ENCODE assay signal across 8 cellular contexts in the genomic region with DNA sequence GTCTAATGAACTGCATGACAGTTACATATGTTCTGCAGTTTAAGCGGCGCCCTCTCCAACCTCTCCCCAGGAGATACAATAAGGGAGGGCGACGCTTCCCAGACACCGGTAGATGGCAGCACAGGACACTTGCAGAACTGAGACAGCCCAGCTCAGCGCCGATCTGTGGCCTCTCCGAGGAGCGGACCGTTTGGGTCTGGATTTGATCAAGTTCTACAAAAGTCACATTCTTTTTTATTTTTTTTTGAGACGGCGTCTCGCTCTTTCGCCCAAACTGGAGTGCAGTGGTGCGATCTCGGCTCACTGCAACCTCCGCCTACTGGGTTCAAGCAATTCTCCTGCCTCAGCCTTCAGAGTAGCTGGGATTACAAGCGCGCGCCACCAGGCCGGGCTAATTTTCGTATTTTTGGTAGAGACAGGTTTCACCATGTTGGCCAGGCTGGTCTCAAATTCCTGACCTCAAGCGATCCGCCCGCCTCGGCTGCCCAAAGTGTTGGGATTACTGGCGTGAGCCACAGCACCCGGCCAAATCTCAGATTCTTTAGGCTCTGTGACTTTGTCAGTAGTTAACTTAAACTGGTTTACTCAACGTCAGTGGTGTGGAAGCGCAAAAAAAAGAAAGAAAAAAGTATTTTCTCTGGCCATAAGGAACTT. TPM values are rescaled to one million over a fixed set of nuclear protein-coding genes. Genes with fewer than 3 reads are reported as not detected.
DNase-seq lines count a peak whose midpoint lies in the region; ATAC-seq, FAIRE-seq and TF ChIP-seq lines count a peak whose summit lies in the region.

No MANE protein-coding gene starts in this region.

- FAIRE-seq in bronchial epithelial cell (lab: Jason Lieb, UNC), result no peak

- H3K27me3 Mint-ChIP-seq in immature natural killer cell (ENCODE audit: low read depth in 3 of 3), result peaks cover 0 to 14% (median 5%) of the 10 kb centered on the region in 3 donors

- H3K4me1 Mint-ChIP-seq in immature natural killer cell, result peaks cover 42 to 46% of the 10 kb centered on the region in 2 donors

- H3K36me3 ChIP-seq in bronchial epithelial cell (ENCODE audit: control insufficient read depth, insufficient read depth, low read length), result no peaks in the 10 kb centered on the region

- peak; percentile 39 for ATAC-seq in GM18508 (IDR thresholded peaks at IDR 0.05; ENCODE audit: insufficient read depth, unreplicated experiment)
- peak; percentile 43 for ATAC-seq in HG03097 (IDR thresholded peaks at IDR 0.05; ENCODE audit: low FRiP score, unreplicated experiment)

- H3K27ac Mint-ChIP-seq in immature natural killer cell, result peak overlapping the region; percentile 87 to 99 (median 96)

- H3K4me3 ChIP-seq in bronchial epithelial cell (ENCODE audit: low read depth, low read length), result peak overlapping the region; percentile 5

- peak overlapping the region; percentile 89 to 99 (median 95) for H3K4me3 Mint-ChIP-seq in immature natural killer cell

- H3K36me3 Mint-ChIP-seq in immature natural killer cell, result no peaks in the 10 kb centered on the region

- TF ChIP-seq CTCF in VCaP (conservative IDR thresholded peaks at IDR 0.05) (peak; percentile 99), bronchial epithelial cell (IDR thresholded peaks at IDR 0.05; ENCODE audit: insufficient read depth, low read length, severe bottlenecking) (peak; percentile 94)

- H3K9me3 Mint-ChIP-seq in immature natural killer cell, result no peaks in the 10 kb centered on the region

- peak overlapping the region; percentile 82 for H3K27ac ChIP-seq in VCaP

- H3K27me3 ChIP-seq in bronchial epithelial cell (ENCODE audit: control insufficient read depth, insufficient read depth, low read length), result no peaks in the 10 kb centered on the region

- DNase-seq in 8988T, result peak; percentile 68
- DNase-seq in NCI-H2171 (lab: John Stamatoyannopoulos, UW), result peak; percentile 70
- DNase-seq in bronchial epithelial cell (ENCODE audit: low read depth), result peak; percentile 80
- DNase-seq in immature natural killer cell, result peak; percentile 84 to 86 (median 84)
- peak; percentile 87 for DNase-seq in smooth muscle cell of the brain vasculature (ENCODE audit: low read depth, low spot score)

RNA-seq across cellular contexts. Expression of a gene that starts 1.4 kb away (rescaled TPM):
- 10.3 and 12.2 TPM in 2 replicates for total RNA-seq in bronchial epithelial cell
- polyA plus RNA-seq in immature natural killer cell, result 10 to 100 TPM in 1 of 3 donors, 1 to 10 TPM in 2; 3.3 to 15.6 (median 5.3) TPM

RNA-seq across cellular contexts. Expression of a gene that starts 14.1 kb away (rescaled TPM):
- 165 and 248 TPM in 2 replicates for total RNA-seq in bronchial epithelial cell
- 100 to 1,000 TPM in 2 of 3 donors, 10 to 100 TPM in 1; 79.7 to 155 (median 116) TPM for polyA plus RNA-seq in immature natural killer cell

RNA-seq across cellular contexts. Expression of a gene that starts 20.6 kb away (rescaled TPM):
- total RNA-seq in bronchial epithelial cell, result 22.9 and 25.3 TPM in 2 replicates
- polyA plus RNA-seq in immature natural killer cell, result 10 to 100 TPM; 23.6 to 38.9 (median 27.8) TPM

RNA-seq across cellular contexts. Expression of a gene that starts 37.3 kb away (rescaled TPM):
- 7.6 and 9.7 TPM in 2 replicates for total RNA-seq in bronchial epithelial cell
- 10 to 100 TPM in 2 of 3 donors, 1 to 10 TPM in 1; 9.5 to 15.0 (median 10.6) TPM for polyA plus RNA-seq in immature natural killer cell

RNA-seq across cellular contexts. Expression of a gene that starts 44.6 kb away (rescaled TPM):
- total RNA-seq in bronchial epithelial cell, result 320 and 342 TPM in 2 replicates
- polyA plus RNA-seq in immature natural killer cell, result 100 to 1,000 TPM; 173 to 252 (median 248) TPM

Comparison
In these comparisons a context has a peak if more than half of its experiments do, and no peak if none do; other contexts are left out.
1. Peak in every context shown above with its lines: DNase-seq, ATAC-seq, H3K4me3 ChIP-seq and H3K27ac ChIP-seq.